Comparison of ENCODE assay signal across 1 cellular context in the genomic region with DNA sequence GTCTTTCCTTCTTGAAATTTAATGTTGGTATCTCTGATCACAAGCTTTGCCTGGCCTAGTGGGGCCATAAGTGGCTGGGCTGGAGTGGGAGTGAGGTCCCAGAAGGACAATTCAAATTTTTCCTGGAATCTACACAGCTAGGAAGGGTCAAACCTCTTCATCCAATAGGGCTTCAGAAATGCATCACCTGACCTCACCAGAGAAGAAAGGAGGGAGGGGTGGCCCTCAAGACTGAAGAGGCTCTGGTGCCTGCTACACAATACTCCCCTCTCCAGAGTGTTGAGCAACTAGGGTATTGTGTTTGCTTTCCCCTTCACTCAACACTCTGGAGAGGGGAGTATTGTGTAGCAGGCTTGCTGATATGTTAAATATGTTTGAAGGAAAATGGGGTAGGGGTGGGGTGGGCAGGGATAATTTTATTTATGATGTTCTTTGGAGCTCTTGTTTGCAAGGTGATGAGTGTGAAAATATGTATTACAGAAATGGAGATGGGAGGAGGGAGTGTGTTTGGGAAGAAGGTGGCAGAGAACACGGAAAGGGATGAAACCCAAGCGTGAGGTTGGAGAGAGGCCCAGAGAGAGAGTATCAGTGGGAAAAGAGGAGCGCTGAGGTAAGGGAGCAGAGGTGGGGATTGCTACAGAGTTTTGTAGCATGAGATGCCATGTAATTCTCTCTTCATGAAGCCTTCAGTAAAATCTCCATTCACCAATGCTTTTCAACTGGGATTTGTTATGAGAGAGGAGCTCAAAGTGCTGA.
TF ChIP-seq lines count a peak whose summit lies in the region.

No MANE protein-coding gene starts in this region.

TF ChIP-seq in WTC11, 78 proteins besides CTCF, POLR2A, EP300 and RAD21 (continued from another document):
- TF ChIP-seq, protein P1, sequence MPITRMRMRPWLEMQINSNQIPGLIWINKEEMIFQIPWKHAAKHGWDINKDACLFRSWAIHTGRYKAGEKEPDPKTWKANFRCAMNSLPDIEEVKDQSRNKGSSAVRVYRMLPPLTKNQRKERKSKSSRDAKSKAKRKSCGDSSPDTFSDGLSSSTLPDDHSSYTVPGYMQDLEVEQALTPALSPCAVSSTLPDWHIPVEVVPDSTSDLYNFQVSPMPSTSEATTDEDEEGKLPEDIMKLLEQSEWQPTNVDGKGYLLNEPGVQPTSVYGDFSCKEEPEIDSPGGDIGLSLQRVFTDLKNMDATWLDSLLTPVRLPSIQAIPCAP (CRISPR knock-in tag; IDR thresholded peaks at IDR 0.05): no peak
- no peak for TF ChIP-seq ZNF263 (CRISPR knock-in tag; IDR thresholded peaks at IDR 0.05; ENCODE audit: low read depth)
- TF ChIP-seq, protein P2, sequence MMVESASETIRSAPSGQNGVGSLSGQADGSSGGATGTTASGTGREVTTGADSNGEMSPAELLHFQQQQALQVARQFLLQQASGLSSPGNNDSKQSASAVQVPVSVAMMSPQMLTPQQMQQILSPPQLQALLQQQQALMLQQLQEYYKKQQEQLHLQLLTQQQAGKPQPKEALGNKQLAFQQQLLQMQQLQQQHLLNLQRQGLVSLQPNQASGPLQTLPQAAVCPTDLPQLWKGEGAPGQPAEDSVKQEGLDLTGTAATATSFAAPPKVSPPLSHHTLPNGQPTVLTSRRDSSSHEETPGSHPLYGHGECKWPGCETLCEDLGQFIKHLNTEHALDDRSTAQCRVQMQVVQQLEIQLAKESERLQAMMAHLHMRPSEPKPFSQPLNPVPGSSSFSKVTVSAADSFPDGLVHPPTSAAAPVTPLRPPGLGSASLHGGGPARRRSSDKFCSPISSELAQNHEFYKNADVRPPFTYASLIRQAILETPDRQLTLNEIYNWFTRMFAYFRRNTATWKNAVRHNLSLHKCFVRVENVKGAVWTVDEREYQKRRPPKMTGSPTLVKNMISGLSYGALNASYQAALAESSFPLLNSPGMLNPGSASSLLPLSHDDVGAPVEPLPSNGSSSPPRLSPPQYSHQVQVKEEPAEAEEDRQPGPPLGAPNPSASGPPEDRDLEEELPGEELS (CRISPR knock-in tag; IDR thresholded peaks at IDR 0.05): no peak
- TF ChIP-seq, protein P3, sequence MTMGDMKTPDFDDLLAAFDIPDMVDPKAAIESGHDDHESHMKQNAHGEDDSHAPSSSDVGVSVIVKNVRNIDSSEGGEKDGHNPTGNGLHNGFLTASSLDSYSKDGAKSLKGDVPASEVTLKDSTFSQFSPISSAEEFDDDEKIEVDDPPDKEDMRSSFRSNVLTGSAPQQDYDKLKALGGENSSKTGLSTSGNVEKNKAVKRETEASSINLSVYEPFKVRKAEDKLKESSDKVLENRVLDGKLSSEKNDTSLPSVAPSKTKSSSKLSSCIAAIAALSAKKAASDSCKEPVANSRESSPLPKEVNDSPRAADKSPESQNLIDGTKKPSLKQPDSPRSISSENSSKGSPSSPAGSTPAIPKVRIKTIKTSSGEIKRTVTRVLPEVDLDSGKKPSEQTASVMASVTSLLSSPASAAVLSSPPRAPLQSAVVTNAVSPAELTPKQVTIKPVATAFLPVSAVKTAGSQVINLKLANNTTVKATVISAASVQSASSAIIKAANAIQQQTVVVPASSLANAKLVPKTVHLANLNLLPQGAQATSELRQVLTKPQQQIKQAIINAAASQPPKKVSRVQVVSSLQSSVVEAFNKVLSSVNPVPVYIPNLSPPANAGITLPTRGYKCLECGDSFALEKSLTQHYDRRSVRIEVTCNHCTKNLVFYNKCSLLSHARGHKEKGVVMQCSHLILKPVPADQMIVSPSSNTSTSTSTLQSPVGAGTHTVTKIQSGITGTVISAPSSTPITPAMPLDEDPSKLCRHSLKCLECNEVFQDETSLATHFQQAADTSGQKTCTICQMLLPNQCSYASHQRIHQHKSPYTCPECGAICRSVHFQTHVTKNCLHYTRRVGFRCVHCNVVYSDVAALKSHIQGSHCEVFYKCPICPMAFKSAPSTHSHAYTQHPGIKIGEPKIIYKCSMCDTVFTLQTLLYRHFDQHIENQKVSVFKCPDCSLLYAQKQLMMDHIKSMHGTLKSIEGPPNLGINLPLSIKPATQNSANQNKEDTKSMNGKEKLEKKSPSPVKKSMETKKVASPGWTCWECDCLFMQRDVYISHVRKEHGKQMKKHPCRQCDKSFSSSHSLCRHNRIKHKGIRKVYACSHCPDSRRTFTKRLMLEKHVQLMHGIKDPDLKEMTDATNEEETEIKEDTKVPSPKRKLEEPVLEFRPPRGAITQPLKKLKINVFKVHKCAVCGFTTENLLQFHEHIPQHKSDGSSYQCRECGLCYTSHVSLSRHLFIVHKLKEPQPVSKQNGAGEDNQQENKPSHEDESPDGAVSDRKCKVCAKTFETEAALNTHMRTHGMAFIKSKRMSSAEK (CRISPR knock-in tag; IDR thresholded peaks at IDR 0.05; ENCODE audit: borderline replicate concordance): no peak
